ENCODE assay signal across 15 cellular contexts in genomic region chr16:19075511-19075910, GRCh38. TPM values are rescaled to one million over a fixed set of nuclear protein-coding genes. Genes with fewer than 3 reads are reported as not detected.
DNase-seq lines count a peak whose midpoint lies in the region; ATAC-seq, FAIRE-seq and TF ChIP-seq lines count a peak whose summit lies in the region.
"Had no signal": no experiment of that assay in that cellular context is flagged by ENCODE, and none has a peak within 500 bp of the region (broad histone marks: within the 10 kb centered on the region; RNA-seq: fewer than 3 reads in every experiment).

No MANE protein-coding gene starts in this region.

- H3K4me2 ChIP-seq in BLaER1 treated with 17β-estradiol and CSF1 and Interleukin-3, amounts not matched to agents 10 nM and 100 nM, result no peak overlapping the region

- H3K9me3 Mint-ChIP-seq in natural killer cell treated with Interleukin-12 subunit alpha and Interleukin-12 subunit beta and Interleukin-15 and Interleukin-18, amount 100 ng/mL, for 72 hours, result no peaks in the 10 kb centered on the region
- H3K9me3 Mint-ChIP-seq: CD4-positive, alpha-beta memory T cell; H9 had no signal

- H3K27ac ChIP-seq in BLaER1 treated with 17β-estradiol and CSF1 and Interleukin-3, amounts not matched to agents 10 nM and 100 nM, result peak overlapping the region in 7 of 11 experiments; percentile 40 to 91 (median 85); a peak in 10 of 22 replicates
- H3K27ac ChIP-seq in psoas muscle (peak overlapping the region; percentile 84), pancreas (no peak overlapping the region)

- H3K4me3 ChIP-seq in BLaER1 treated with 17β-estradiol and CSF1 and Interleukin-3, amounts not matched to agents 10 nM and 100 nM, result no peak overlapping the region
- H3K4me3 ChIP-seq in bronchial epithelial cell (ENCODE audit: low read depth, low read length), result no peak overlapping the region
- no peak overlapping the region for H3K4me3 ChIP-seq in psoas muscle
- no peak overlapping the region for H3K4me3 ChIP-seq in pancreas
- H3K4me3 ChIP-seq: GM12878 had no signal

- H3K4me3 Mint-ChIP-seq in natural killer cell treated with Interleukin-12 subunit alpha and Interleukin-12 subunit beta and Interleukin-15 and Interleukin-18, amount 100 ng/mL, for 72 hours, result no peak overlapping the region
- H3K4me3 Mint-ChIP-seq: B cell; CD4-positive, alpha-beta memory T cell; H9 had no signal

- ATAC-seq in psoas muscle, result no peak
- ATAC-seq in stimulated activated naive CD8-positive, alpha-beta T cell treated with anti-CD3 and anti-CD28 coated beads, Interleukin-15, Interleukin-2, amounts not matched to agents 100 U/mL and 50 U/mL, for 24 hours, result no peak
- ATAC-seq in pancreas, result no peak
- no peak for ATAC-seq in natural killer cell treated with Interleukin-12 subunit alpha and Interleukin-12 subunit beta and Interleukin-15 and Interleukin-18, amount 100 ng/mL, for 72 hours
- ATAC-seq: GM12878 had no signal

- H3K4me1 Mint-ChIP-seq in natural killer cell treated with Interleukin-12 subunit alpha and Interleukin-12 subunit beta and Interleukin-15 and Interleukin-18, amount 100 ng/mL, for 72 hours (ENCODE audit: low read depth in 2 of 2), result peaks cover 0 to 7% of the 10 kb centered on the region in 2 donors

- intact Hi-C loops in psoas muscle (cut with DNase I), result no loop called here
- intact Hi-C loops in pancreas (cut with DNase I), result no loop called here

- no peaks in the 10 kb centered on the region for H3K36me3 Mint-ChIP-seq in natural killer cell treated with Interleukin-12 subunit alpha and Interleukin-12 subunit beta and Interleukin-15 and Interleukin-18, amount 100 ng/mL, for 72 hours

- H3K36me3 ChIP-seq in BLaER1 treated with 17β-estradiol and CSF1 and Interleukin-3, amounts not matched to agents 10 nM and 100 nM, result peaks cover 60 to 95% (median 86%) of the 10 kb centered on the region in 11 experiments
- H3K36me3 ChIP-seq in bronchial epithelial cell (ENCODE audit: control insufficient read depth, insufficient read depth, low read length) (peaks cover 9% of the 10 kb centered on the region), psoas muscle (ENCODE audit: insufficient read depth in 1 of 2, low read depth in 1 of 2) (peaks cover 6 to 67% of the 10 kb centered on the region in 2 donors), pancreas (peaks cover 0 to 39% (median 4%) of the 10 kb centered on the region in 3 donors)

- no peak for TF ChIP-seq CTCF in bronchial epithelial cell (IDR thresholded peaks at IDR 0.05; ENCODE audit: insufficient read depth, low read length, severe bottlenecking)
- no peak for TF ChIP-seq CTCF in psoas muscle (IDR thresholded peaks at IDR 0.05)
- no peak for TF ChIP-seq CTCF in pancreas (IDR thresholded peaks at IDR 0.05)

- H3K27ac Mint-ChIP-seq in natural killer cell treated with Interleukin-12 subunit alpha and Interleukin-12 subunit beta and Interleukin-15 and Interleukin-18, amount 100 ng/mL, for 72 hours, result no peak overlapping the region
- H3K27ac Mint-ChIP-seq: B cell, H9 had no signal

- H3K9me3 ChIP-seq in BLaER1 treated with 17β-estradiol and CSF1 and Interleukin-3, amounts not matched to agents 10 nM and 100 nM (replicated peaks in 1 of 11), result peaks cover 5 to 34% (median 17%) of the 10 kb centered on the region in 11 experiments; a peak in 17 of 22 replicates
- H3K9me3 ChIP-seq in psoas muscle, result no peaks in the 10 kb centered on the region
- no peaks in the 10 kb centered on the region for H3K9me3 ChIP-seq in pancreas

- no peaks in the 10 kb centered on the region for H3K27me3 Mint-ChIP-seq in natural killer cell treated with Interleukin-12 subunit alpha and Interleukin-12 subunit beta and Interleukin-15 and Interleukin-18, amount 100 ng/mL, for 72 hours
- H3K27me3 Mint-ChIP-seq: B cell; CD4-positive, alpha-beta memory T cell had no signal

- peak; percentile 32 for FAIRE-seq in bronchial epithelial cell (lab: Jason Lieb, UNC)
- FAIRE-seq in pancreas (lab: Jason Lieb, UNC), result no peak
- FAIRE-seq: GM12878, H1 had no signal

- no peak for DNase-seq in bronchial epithelial cell (ENCODE audit: low read depth)
- DNase-seq in psoas muscle, result no peak
- no peak for DNase-seq in stimulated activated naive CD8-positive, alpha-beta T cell treated with anti-CD3 and anti-CD28 coated beads, Interleukin-15, Interleukin-2, amounts not matched to agents 100 U/mL and 50 U/mL, for 24 hours
- no peak for DNase-seq in pancreas
- DNase-seq in NCI-H2171 treated with DMSO at 0.1 percent for 48 hours (lab: John Stamatoyannopoulos, UW), result no peak
- DNase-seq in natural killer cell treated with Interleukin-12 subunit alpha and Interleukin-12 subunit beta and Interleukin-15 and Interleukin-18, amount 100 ng/mL, for 72 hours (ENCODE audit: low spot score), result no peak
- DNase-seq: C1 segment of cervical spinal cord; CD4-positive, alpha-beta memory T cell; DND-41; EL; H9 had no signal

- 91 to 97% (median 92%) methylated on average over 12 of the region's 12 CpGs for WGBS in psoas muscle, 3 donors
- 92 to 95% methylated on average over 12 of the region's 12 CpGs for WGBS in pancreas, 2 donors

- H4K20me1 ChIP-seq in BLaER1 treated with 17β-estradiol and CSF1 and Interleukin-3, amounts not matched to agents 10 nM and 100 nM, result no peaks in the 10 kb centered on the region

- no peak overlapping the region for H3K9ac ChIP-seq in BLaER1 treated with 17β-estradiol and CSF1 and Interleukin-3, amounts not matched to agents 10 nM and 100 nM

- no peaks in the 10 kb centered on the region for H3K27me3 ChIP-seq in BLaER1 treated with 17β-estradiol and CSF1 and Interleukin-3, amounts not matched to agents 10 nM and 100 nM
- no peaks in the 10 kb centered on the region for H3K27me3 ChIP-seq in bronchial epithelial cell (ENCODE audit: control insufficient read depth, insufficient read depth, low read length)
- no peaks in the 10 kb centered on the region for H3K27me3 ChIP-seq in psoas muscle (ENCODE audit: insufficient read depth in 3 of 3, low read length in 2 of 3)
- no peaks in the 10 kb centered on the region for H3K27me3 ChIP-seq in pancreas

- H3K4me1 ChIP-seq in BLaER1 treated with 17β-estradiol and CSF1 and Interleukin-3, amounts not matched to agents 10 nM and 100 nM, result peaks cover 23 to 39% (median 32%) of the 10 kb centered on the region in 10 experiments
- peaks cover 20% of the 10 kb centered on the region for H3K4me1 ChIP-seq in psoas muscle
- no peaks in the 10 kb centered on the region for H3K4me1 ChIP-seq in pancreas

RNA-seq across cellular contexts. Expression of gene COQ7, which starts 8.1 kb away (rescaled TPM):
- total RNA-seq in bronchial epithelial cell (15.5 and 19.5 TPM in 2 replicates), psoas muscle (10 to 100 TPM; 27.7 to 37.7 (median 31.6) TPM), pancreas (10 to 100 TPM in 4 of 6 donors, 1 to 10 TPM in 2; 6.9 to 10.5 (median 10.1) TPM)
- polyA plus RNA-seq in psoas muscle (10 to 100 TPM; 20.7 to 38.6 (median 31.8) TPM), pancreas (10 to 100 TPM in 1 of 2 donors, 1 to 10 TPM in 1; 7.8 to 12.6 TPM)
- total RNA-seq in natural killer cell treated with Interleukin-12 subunit alpha and Interleukin-12 subunit beta and Interleukin-15 and Interleukin-18, amount 100 ng/mL, for 72 hours, result 10 to 100 TPM; 11.2 to 17.1 TPM

RNA-seq across cellular contexts. Expression of gene ITPRIPL2, which starts 38.3 kb away (rescaled TPM):
- total RNA-seq in bronchial epithelial cell (16.8 and 18.7 TPM in 2 replicates), psoas muscle (10 to 100 TPM; 14.8 to 17.9 (median 17.0) TPM), pancreas (10 to 100 TPM; 17.9 to 36.2 (median 24.1) TPM)
- polyA plus RNA-seq in psoas muscle (1 to 10 TPM; 4.7 to 9.9 (median 8.2) TPM), pancreas (1 to 10 TPM; 4.0 to 4.3 TPM)
- 10 to 100 TPM; 11.2 to 31.9 TPM for total RNA-seq in natural killer cell treated with Interleukin-12 subunit alpha and Interleukin-12 subunit beta and Interleukin-15 and Interleukin-18, amount 100 ng/mL, for 72 hours

Comparison
In these comparisons a context has a peak if more than half of its experiments do, and no peak if none do; other contexts are left out.
1. H3K27ac ChIP-seq: peak in BLaER1 treated with 17β-estradiol and CSF1 and Interleukin-3, amounts not matched to agents 10 nM and 100 nM (7 of 11) and psoas muscle (single experiment); none in pancreas (0 of 4).